Comparison of ENCODE assay signal across 23 cellular contexts in genomic region chr3:182308328-182308727, GRCh38.
"Had no signal": no experiment of that assay in that cellular context is flagged by ENCODE, and none has a peak within 500 bp of the region (broad histone marks: within the 10 kb centered on the region; RNA-seq: fewer than 3 reads in every experiment).

No MANE protein-coding gene starts in this region.

- H3K4me1 Mint-ChIP-seq: mesothelial cell of epicardium; naive B cell; stimulated activated naive B cell treated with anti-CD40 and anti-IgM and Interleukin-4, amounts not matched to agents 10 μg/mL and 1 μg/mL and 100 μg/mL, for 72 hours had no signal

- H3K27me3 ChIP-seq: dorsolateral prefrontal cortex, gastrocnemius medialis, ovary, right lobe of liver, tibial nerve, upper lobe of right lung, uterus had no signal

- H3K36me3 Mint-ChIP-seq: mesothelial cell of epicardium; naive B cell; natural killer cell treated with Interleukin-12 subunit alpha and Interleukin-12 subunit beta and Interleukin-15 and Interleukin-18, amount 100 ng/mL, for 72 hours; stimulated activated naive B cell treated with anti-CD40 and anti-IgM and Interleukin-4, amounts not matched to agents 10 μg/mL and 1 μg/mL and 100 μg/mL, for 72 hours had no signal

- H3K27ac ChIP-seq: epithelial cell of prostate, gastrocnemius medialis, ovary, right lobe of liver, thoracic aorta, tibial nerve, upper lobe of right lung, uterus had no signal

- H3K4me3 ChIP-seq: dorsolateral prefrontal cortex, gastrocnemius medialis, lung, mucosa of descending colon, ovary, right lobe of liver, thoracic aorta, tibial nerve, upper lobe of right lung, uterus had no signal

- H3K9me3 ChIP-seq: gastrocnemius medialis, mucosa of descending colon, ovary, right lobe of liver, thoracic aorta, upper lobe of right lung, uterus had no signal

- H3K36me3 ChIP-seq: gastrocnemius medialis, ovary, right lobe of liver, thoracic aorta, tibial nerve, upper lobe of right lung, uterus had no signal

- H3K4me3 Mint-ChIP-seq: mesothelial cell of epicardium; naive B cell; natural killer cell treated with Interleukin-12 subunit alpha and Interleukin-12 subunit beta and Interleukin-15 and Interleukin-18, amount 100 ng/mL, for 72 hours; neural crest cell; stimulated activated naive B cell treated with anti-CD40 and anti-IgM and Interleukin-4, amounts not matched to agents 10 μg/mL and 1 μg/mL and 100 μg/mL, for 72 hours; stimulated activated naive CD8-positive, alpha-beta T cell treated with anti-CD3 and anti-CD28 coated beads, Interleukin-15, Interleukin-2, amounts not matched to agents 100 ng/mL and 50 ng/mL, for 24 hours had no signal

- H3K4me1 ChIP-seq: gastrocnemius medialis, right lobe of liver, tibial nerve, upper lobe of right lung, uterus had no signal

- DNase-seq: dorsolateral prefrontal cortex; effector CD4-positive, alpha-beta T cell; foreskin fibroblast; gastrocnemius medialis; mucosa of descending colon; naive B cell; ovary; retina; right lobe of liver; small intestine; stimulated activated CD4-positive, alpha-beta T cell treated with anti-CD3 and anti-CD28 coated beads, Interleukin-15, amount 100 ng/mL, for 24 hours; stimulated activated CD4-positive, alpha-beta T cell treated with anti-CD3 and anti-CD28 coated beads, Interleukin-2, amount 100 ng/mL, for 48 hours; stimulated activated naive B cell treated with anti-CD40 and anti-IgM and Interleukin-4, amounts not matched to agents 10 μg/mL and 1 μg/mL and 100 μg/mL, for 72 hours; upper lobe of right lung; uterus had no signal

- H3K27me3 Mint-ChIP-seq: naive B cell; natural killer cell treated with Interleukin-12 subunit alpha and Interleukin-12 subunit beta and Interleukin-15 and Interleukin-18, amount 100 ng/mL, for 72 hours; stimulated activated naive B cell treated with anti-CD40 and anti-IgM and Interleukin-4, amounts not matched to agents 10 μg/mL and 1 μg/mL and 100 μg/mL, for 72 hours; stimulated activated naive CD8-positive, alpha-beta T cell treated with anti-CD3 and anti-CD28 coated beads, Interleukin-15, Interleukin-2, amounts not matched to agents 100 ng/mL and 50 ng/mL, for 24 hours had no signal

- H3K27ac Mint-ChIP-seq: mesothelial cell of epicardium; naive B cell; natural killer cell treated with Interleukin-12 subunit alpha and Interleukin-12 subunit beta and Interleukin-15 and Interleukin-18, amount 100 ng/mL, for 72 hours; stimulated activated naive B cell treated with anti-CD40 and anti-IgM and Interleukin-4, amounts not matched to agents 10 μg/mL and 1 μg/mL and 100 μg/mL, for 72 hours; stimulated activated naive CD8-positive, alpha-beta T cell treated with anti-CD3 and anti-CD28 coated beads, Interleukin-15, Interleukin-2, amounts not matched to agents 100 ng/mL and 50 ng/mL, for 24 hours had no signal
